In genomic region chr4:1664141-1664540, GRCh38 we compare ENCODE assay signal across 29 cellular contexts. TPM values are rescaled to one million over a fixed set of nuclear protein-coding genes. Genes with fewer than 3 reads are reported as not detected.
"Had no signal": no experiment of that assay in that cellular context is flagged by ENCODE, and none has a peak within 500 bp of the region (broad histone marks: within the 10 kb centered on the region; RNA-seq: fewer than 3 reads in every experiment).

No MANE protein-coding gene starts in this region.

- H3K4me3 Mint-ChIP-seq: naive B cell; naive thymus-derived CD8-positive, alpha-beta T cell; nephron; neural progenitor cell; stimulated activated effector memory CD8-positive, alpha-beta T cell treated with anti-CD3 and anti-CD28 coated beads, Interleukin-12 subunit alpha, Interleukin-12 subunit beta, amount 100 ng/mL, for 72 hours; stimulated activated naive B cell treated with anti-CD40 and anti-IgM and Interleukin-4, amounts not matched to agents 10 μg/mL and 1 μg/mL and 100 μg/mL, for 72 hours; stimulated activated naive CD8-positive, alpha-beta T cell treated with anti-CD3 and anti-CD28 coated beads, Interleukin-15, Interleukin-2, amounts not matched to agents 100 ng/mL and 50 ng/mL, for 24 hours; type B pancreatic cell had no signal

- H2AFZ ChIP-seq: neural progenitor cell, parathyroid adenoma had no signal

- H3K36me3 ChIP-seq: neural progenitor cell, ovary, right lobe of liver, sigmoid colon, stomach, thoracic aorta, thyroid gland, upper lobe of right lung, uterus had no signal

- H3K9me3 Mint-ChIP-seq: naive B cell; naive thymus-derived CD8-positive, alpha-beta T cell; nephron; neural progenitor cell; stimulated activated effector memory CD8-positive, alpha-beta T cell treated with anti-CD3 and anti-CD28 coated beads, Interleukin-12 subunit alpha, Interleukin-12 subunit beta, amount 100 ng/mL, for 72 hours; stimulated activated naive B cell treated with anti-CD40 and anti-IgM and Interleukin-4, amounts not matched to agents 10 μg/mL and 1 μg/mL and 100 μg/mL, for 72 hours; stimulated activated naive CD8-positive, alpha-beta T cell treated with anti-CD3 and anti-CD28 coated beads, Interleukin-15, Interleukin-2, amounts not matched to agents 100 ng/mL and 50 ng/mL, for 24 hours; type B pancreatic cell had no signal

- H3K4me2 ChIP-seq: neural progenitor cell had no signal

- DNase-seq: naive B cell; naive thymus-derived CD8-positive, alpha-beta T cell; ovary; posterior cingulate gyrus; psoas muscle; right cardiac atrium; right lobe of liver; sigmoid colon; small intestine; stimulated activated CD4-positive, alpha-beta T cell treated with anti-CD3 and anti-CD28 coated beads, Interleukin-15, amount 100 ng/mL, for 24 hours; stimulated activated CD4-positive, alpha-beta T cell treated with anti-CD3 and anti-CD28 coated beads, Interleukin-2, amount 100 ng/mL, for 24 hours; stimulated activated CD4-positive, alpha-beta T cell treated with anti-CD3 and anti-CD28 coated beads, Interleukin-2, amount 100 ng/mL, for 48 hours; stimulated activated CD4-positive, alpha-beta T cell treated with anti-CD3 and anti-CD28 coated beads, Interleukin-4, amount 100 ng/mL, for 24 hours; stimulated activated naive B cell treated with anti-CD40 and anti-IgM and Interleukin-4, amounts not matched to agents 10 μg/mL and 1 μg/mL and 100 μg/mL, for 72 hours; stimulated activated naive CD4-positive, alpha-beta T cell treated with Interleukin-2 at 50 U/mL for 16 hours; stomach; thyroid gland; upper lobe of right lung; uterus had no signal

- H3K27ac Mint-ChIP-seq: naive B cell; naive thymus-derived CD8-positive, alpha-beta T cell; nephron; neural progenitor cell; progenitor cell of endocrine pancreas; stimulated activated effector memory CD8-positive, alpha-beta T cell treated with anti-CD3 and anti-CD28 coated beads, Interleukin-12 subunit alpha, Interleukin-12 subunit beta, amount 100 ng/mL, for 72 hours; stimulated activated naive B cell treated with anti-CD40 and anti-IgM and Interleukin-4, amounts not matched to agents 10 μg/mL and 1 μg/mL and 100 μg/mL, for 72 hours; stimulated activated naive CD8-positive, alpha-beta T cell treated with anti-CD3 and anti-CD28 coated beads, Interleukin-15, Interleukin-2, amounts not matched to agents 100 ng/mL and 50 ng/mL, for 24 hours; type B pancreatic cell had no signal

- H3K27me3 Mint-ChIP-seq: naive B cell; naive thymus-derived CD8-positive, alpha-beta T cell; progenitor cell of endocrine pancreas; stimulated activated naive B cell treated with anti-CD40 and anti-IgM and Interleukin-4, amounts not matched to agents 10 μg/mL and 1 μg/mL and 100 μg/mL, for 72 hours; stimulated activated naive CD8-positive, alpha-beta T cell treated with anti-CD3 and anti-CD28 coated beads, Interleukin-15, Interleukin-2, amounts not matched to agents 100 ng/mL and 50 ng/mL, for 24 hours; type B pancreatic cell had no signal

- H3K36me3 Mint-ChIP-seq: naive B cell; naive thymus-derived CD8-positive, alpha-beta T cell; neural progenitor cell; stimulated activated effector memory CD8-positive, alpha-beta T cell treated with anti-CD3 and anti-CD28 coated beads, Interleukin-12 subunit alpha, Interleukin-12 subunit beta, amount 100 ng/mL, for 72 hours; type B pancreatic cell had no signal

- H3K9ac ChIP-seq: neural progenitor cell, parathyroid adenoma had no signal

- H3K27ac ChIP-seq: neural progenitor cell, ovary, parathyroid adenoma, psoas muscle, right lobe of liver, sigmoid colon, stomach, thoracic aorta, thyroid gland, tibial nerve, upper lobe of right lung, uterus had no signal

- H3K4me3 ChIP-seq: neural progenitor cell, ovary, psoas muscle, right lobe of liver, sigmoid colon, stomach, thoracic aorta, thyroid gland, tibial nerve, upper lobe of right lung, uterus had no signal

- H3K27me3 ChIP-seq: neural progenitor cell, ovary, right lobe of liver, sigmoid colon, stomach, thyroid gland, tibial nerve, upper lobe of right lung, uterus had no signal

- H3K9me3 ChIP-seq: ovary, psoas muscle, right lobe of liver, sigmoid colon, stomach, thoracic aorta, thyroid gland, tibial nerve, upper lobe of right lung, uterus had no signal

- H3K4me1 ChIP-seq: parathyroid adenoma, psoas muscle, right lobe of liver, thyroid gland, tibial nerve, upper lobe of right lung, uterus had no signal

- H3K4me1 Mint-ChIP-seq: naive B cell; naive thymus-derived CD8-positive, alpha-beta T cell; nephron; stimulated activated effector memory CD8-positive, alpha-beta T cell treated with anti-CD3 and anti-CD28 coated beads, Interleukin-12 subunit alpha, Interleukin-12 subunit beta, amount 100 ng/mL, for 72 hours had no signal

- ATAC-seq: naive thymus-derived CD8-positive, alpha-beta T cell; psoas muscle; right cardiac atrium; right lobe of liver; stimulated activated effector memory CD8-positive, alpha-beta T cell treated with anti-CD3 and anti-CD28 coated beads, Interleukin-12 subunit alpha, Interleukin-12 subunit beta, amount 100 ng/mL, for 72 hours; stimulated activated naive B cell treated with anti-CD40 and anti-IgM and Interleukin-4, amounts not matched to agents 10 μg/mL and 1 μg/mL and 100 μg/mL, for 72 hours; upper lobe of right lung had no signal

- H3K79me2 ChIP-seq: parathyroid adenoma had no signal

RNA-seq across cellular contexts. Expression of gene FAM53A, which starts 20.0 kb away (rescaled TPM):
- polyA plus RNA-seq: neural cell had no signal
